8 cellular contexts compared by ENCODE assay signal in the genomic region with DNA sequence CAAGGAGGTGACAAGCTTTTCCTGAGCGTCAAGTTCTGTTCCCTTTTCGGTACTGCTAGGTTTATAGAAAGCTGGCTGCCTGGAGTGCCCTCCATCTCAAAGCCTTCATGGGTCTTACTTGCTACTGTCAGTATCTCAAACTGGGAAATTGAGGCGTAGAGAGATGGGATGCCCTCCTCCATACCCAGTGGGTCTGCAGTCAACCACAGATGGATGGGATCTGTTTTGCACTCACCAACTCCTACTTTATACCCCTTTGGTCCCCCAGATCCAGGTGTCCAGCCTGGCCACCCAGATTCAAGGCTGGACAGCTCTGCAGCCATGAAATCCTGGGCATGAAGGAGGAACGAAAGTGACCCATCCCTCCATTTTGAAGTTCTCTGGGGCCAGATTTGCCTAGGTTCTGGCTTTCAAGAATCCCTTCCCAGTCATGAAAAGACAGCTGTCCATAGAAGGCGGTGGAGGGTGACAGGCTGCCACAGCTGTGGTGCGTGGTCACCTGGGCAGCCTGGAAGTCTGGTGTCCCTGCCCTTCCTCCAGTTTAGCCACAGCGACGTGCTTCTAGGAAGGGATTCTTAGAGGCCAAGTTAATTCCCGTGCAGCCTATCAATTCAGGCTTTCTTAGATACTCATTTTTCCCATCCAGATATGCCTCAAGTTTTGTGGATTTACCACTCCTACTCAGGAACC.
DNase-seq lines count a peak whose midpoint lies in the region; FAIRE-seq and TF ChIP-seq lines count a peak whose summit lies in the region.
"Not testable (repeated sequence)": the region's sequence is repeated elsewhere in the genome, so short reads cannot be mapped to it uniquely, and the experiment has no call there.

No MANE protein-coding gene starts in this region.

- intact Hi-C loops in OCI-LY7 (cut with micrococcal nuclease; ENCODE audit: unreplicated experiment), result loop anchor here (5.0 kb wide), 3 partner anchors 104 to 329 kb away; partner anchors contain the start of genes CPD and CRLF3
- intact Hi-C loops in activated T-helper 2 cell treated with anti-CD3 and anti-CD28 coated beads, Interferon-gamma antibody, Interleukin-2, Interleukin-4, amounts not matched to agents 10 μg/mL and 5 μg/mL and 100 μg/mL, durations not matched to agents 14 hours and 24 hours and 36 hours (cut with micrococcal nuclease), result not testable (repeated sequence)

- H3K27ac Mint-ChIP-seq in activated T-helper 2 cell treated with anti-CD3 and anti-CD28 coated beads, Interferon-gamma antibody, Interleukin-2, Interleukin-4, amounts not matched to agents 10 μg/mL and 5 μg/mL and 100 μg/mL, durations not matched to agents 14 hours and 24 hours and 36 hours; progenitor cell of endocrine pancreas: not testable (repeated sequence)
- peak overlapping the region; percentile 98 for H3K27ac Mint-ChIP-seq in mesothelial cell of epicardium

- not testable (repeated sequence) for TF ChIP-seq POLR2A in GM12891 (IDR thresholded peaks at IDR 0.05; ENCODE audit: low read depth, low read length)

- H3K9me3 ChIP-seq in BLaER1 treated with 17β-estradiol and CSF1 and Interleukin-3, amounts not matched to agents 10 nM and 100 nM (replicated peaks in 1 of 11); Loucy (ENCODE audit: insufficient read depth, low read depth, low read length); OCI-LY7 (ENCODE audit: low read length); cardiac muscle cell (ENCODE audit: low read depth): not testable (repeated sequence)

- H3K9me3 Mint-ChIP-seq in activated T-helper 2 cell treated with anti-CD3 and anti-CD28 coated beads, Interferon-gamma antibody, Interleukin-2, Interleukin-4, amounts not matched to agents 10 μg/mL and 5 μg/mL and 100 μg/mL, durations not matched to agents 14 hours and 24 hours and 36 hours; mesothelial cell of epicardium; progenitor cell of endocrine pancreas (ENCODE audit: low read depth): not testable (repeated sequence)

- peaks cover 9 to 16% (median 12%) of the 10 kb centered on the region in 11 experiments for H3K27me3 ChIP-seq in BLaER1 treated with 17β-estradiol and CSF1 and Interleukin-3, amounts not matched to agents 10 nM and 100 nM
- H3K27me3 ChIP-seq in Loucy (ENCODE audit: insufficient read depth, low read length, poor library complexity, severe bottlenecking); cardiac muscle cell: not testable (repeated sequence)

- TF ChIP-seq CTCF in Loucy (conservative IDR thresholded peaks at IDR 0.05; ENCODE audit: low read length); OCI-LY7 (conservative IDR thresholded peaks at IDR 0.05; ENCODE audit: low read length); cardiac muscle cell (IDR thresholded peaks at IDR 0.05; ENCODE audit: low read depth, low read length); mesothelial cell of epicardium (IDR thresholded peaks at IDR 0.05; ENCODE audit: unreplicated experiment); progenitor cell of endocrine pancreas (IDR thresholded peaks at IDR 0.05; ENCODE audit: unreplicated experiment): not testable (repeated sequence)

- not testable (repeated sequence) for DNase-seq in GM12891 (ENCODE audit: insufficient read length, low spot score); OCI-LY7 (ENCODE audit: low spot score); activated T-helper 2 cell treated with anti-CD3 and anti-CD28 coated beads, Interferon-gamma antibody, Interleukin-2, Interleukin-4, amounts not matched to agents 10 μg/mL and 5 μg/mL and 100 μg/mL, durations not matched to agents 14 hours and 24 hours and 36 hours (ENCODE audit: low spot score); cardiac muscle cell (ENCODE audit: low read depth in 1 of 2, low spot score in 1 of 2); mesothelial cell of epicardium (ENCODE audit: low spot score in 2 of 2, unreplicated experiment in 2 of 2); progenitor cell of endocrine pancreas (ENCODE audit: low spot score, unreplicated experiment)

- not testable (repeated sequence) for H3K27ac ChIP-seq in BLaER1 treated with 17β-estradiol and CSF1 and Interleukin-3, amounts not matched to agents 10 nM and 100 nM; OCI-LY7 (ENCODE audit: low read depth, low read length, poor library complexity, severe bottlenecking)
- H3K27ac ChIP-seq in cardiac muscle cell, result peak overlapping the region; percentile 91

- not testable (repeated sequence) for H3K36me3 ChIP-seq in BLaER1 treated with 17β-estradiol and CSF1 and Interleukin-3, amounts not matched to agents 10 nM and 100 nM; Loucy (ENCODE audit: insufficient read depth, low read length); OCI-LY7 (ENCODE audit: insufficient read depth, low read length); cardiac muscle cell

- POLR2A ChIA-PET in OCI-LY7 (lab: Charles Lee), result interaction anchor here (0.8 kb wide), 1 partner anchor 10 kb away, joined by 3 read pairs; no protein-coding TSS in a partner anchor

- H3K27me3 Mint-ChIP-seq in activated T-helper 2 cell treated with anti-CD3 and anti-CD28 coated beads, Interferon-gamma antibody, Interleukin-2, Interleukin-4, amounts not matched to agents 10 μg/mL and 5 μg/mL and 100 μg/mL, durations not matched to agents 14 hours and 24 hours and 36 hours (ENCODE audit: low read depth), result peaks cover 57% of the 10 kb centered on the region
- H3K27me3 Mint-ChIP-seq in mesothelial cell of epicardium (ENCODE audit: low read depth); progenitor cell of endocrine pancreas: not testable (repeated sequence)

- peak; percentile 26 for FAIRE-seq in GM12891 (lab: Jason Lieb, UNC)

- CTCF ChIA-PET in OCI-LY7 (lab: Charles Lee; ENCODE audit: unreplicated experiment), result not testable (repeated sequence)

- peaks cover 18% of the 10 kb centered on the region for H3K4me1 Mint-ChIP-seq in activated T-helper 2 cell treated with anti-CD3 and anti-CD28 coated beads, Interferon-gamma antibody, Interleukin-2, Interleukin-4, amounts not matched to agents 10 μg/mL and 5 μg/mL and 100 μg/mL, durations not matched to agents 14 hours and 24 hours and 36 hours (ENCODE audit: low read depth)
- peaks cover 29% of the 10 kb centered on the region for H3K4me1 Mint-ChIP-seq in mesothelial cell of epicardium
- peaks cover 12% of the 10 kb centered on the region for H3K4me1 Mint-ChIP-seq in progenitor cell of endocrine pancreas (ENCODE audit: low read depth)

- H3K79me2 ChIP-seq in Loucy (ENCODE audit: insufficient read depth, low read length) (peaks cover 24% of the 10 kb centered on the region), OCI-LY7 (ENCODE audit: insufficient read depth, low read depth, low read length) (peaks cover 24% of the 10 kb centered on the region)

- peak overlapping the region; percentile 91 to 98 (median 96) for H3K4me2 ChIP-seq in BLaER1 treated with 17β-estradiol and CSF1 and Interleukin-3, amounts not matched to agents 10 nM and 100 nM
- H3K4me2 ChIP-seq in Loucy (ENCODE audit: low read depth, low read length, poor library complexity, severe bottlenecking) (peak overlapping the region; percentile 68), OCI-LY7 (ENCODE audit: low read length) (peak overlapping the region; percentile 82)

- peaks cover 2 to 27% (median 16%) of the 10 kb centered on the region in 11 experiments; a peak in 20 of 22 replicates for H4K20me1 ChIP-seq in BLaER1 treated with 17β-estradiol and CSF1 and Interleukin-3, amounts not matched to agents 10 nM and 100 nM
- H4K20me1 ChIP-seq in Loucy (ENCODE audit: insufficient read depth, low read length, poor library complexity, severe bottlenecking), result peaks cover 12% of the 10 kb centered on the region
- H4K20me1 ChIP-seq in OCI-LY7 (ENCODE audit: insufficient read depth, low read length), result not testable (repeated sequence)

- peak overlapping the region in 8 of 10 experiments; percentile 58 to 98 (median 92); a peak in 8 of 20 replicates for H3K4me3 ChIP-seq in BLaER1 treated with 17β-estradiol and CSF1 and Interleukin-3, amounts not matched to agents 10 nM and 100 nM
- H3K4me3 ChIP-seq in Loucy (ENCODE audit: low read length, poor library complexity, severe bottlenecking), result peak overlapping the region; percentile 98
- peak overlapping the region; percentile 96 for H3K4me3 ChIP-seq in OCI-LY7 (ENCODE audit: low read depth, low read length, poor library complexity, severe bottlenecking)
- peak overlapping the region; percentile 71 for H3K4me3 ChIP-seq in cardiac muscle cell

- peak overlapping the region; percentile 17 for H3K4me3 Mint-ChIP-seq in activated T-helper 2 cell treated with anti-CD3 and anti-CD28 coated beads, Interferon-gamma antibody, Interleukin-2, Interleukin-4, amounts not matched to agents 10 μg/mL and 5 μg/mL and 100 μg/mL, durations not matched to agents 14 hours and 24 hours and 36 hours (ENCODE audit: low read depth)
- H3K4me3 Mint-ChIP-seq in mesothelial cell of epicardium (peak overlapping the region; percentile 87), progenitor cell of endocrine pancreas (ENCODE audit: low read depth) (peak overlapping the region; percentile 87)

- H2AFZ ChIP-seq in Loucy (ENCODE audit: low read length); OCI-LY7 (ENCODE audit: low read length): not testable (repeated sequence)

- not testable (repeated sequence) for H3K9me2 ChIP-seq in Loucy (replicated peaks; ENCODE audit: low read depth, low read length); OCI-LY7 (ENCODE audit: insufficient read depth, low read length)

- H3K36me3 Mint-ChIP-seq in activated T-helper 2 cell treated with anti-CD3 and anti-CD28 coated beads, Interferon-gamma antibody, Interleukin-2, Interleukin-4, amounts not matched to agents 10 μg/mL and 5 μg/mL and 100 μg/mL, durations not matched to agents 14 hours and 24 hours and 36 hours (ENCODE audit: low read depth); mesothelial cell of epicardium; progenitor cell of endocrine pancreas (ENCODE audit: insufficient read depth): not testable (repeated sequence)

- BruUV-seq in OCI-LY7 (replicated peaks; lab: Mats Ljungman, UMichigan), result TSS peak; percentile 34

- H3F3A ChIP-seq in Loucy (ENCODE audit: low read depth), result not testable (repeated sequence)

- H3K9ac ChIP-seq in BLaER1 treated with 17β-estradiol and CSF1 and Interleukin-3, amounts not matched to agents 10 nM and 100 nM, result peak overlapping the region in 5 of 11 experiments; percentile 22 to 89 (median 87); a peak in 5 of 22 replicates
- H3K9ac ChIP-seq in Loucy (ENCODE audit: low read depth, low read length, poor library complexity, severe bottlenecking), result peak overlapping the region; percentile 79

- H3K4me1 ChIP-seq in BLaER1 treated with 17β-estradiol and CSF1 and Interleukin-3, amounts not matched to agents 10 nM and 100 nM, result peaks cover 34 to 43% (median 41%) of the 10 kb centered on the region in 10 experiments
- H3K4me1 ChIP-seq in Loucy (ENCODE audit: insufficient read depth, low read length, poor library complexity, severe bottlenecking), result peaks cover 24% of the 10 kb centered on the region
- H3K4me1 ChIP-seq in OCI-LY7 (ENCODE audit: insufficient read depth, low read length, poor library complexity, severe bottlenecking), result peaks cover 27% of the 10 kb centered on the region
- H3K4me1 ChIP-seq in cardiac muscle cell (ENCODE audit: low read depth), result not testable (repeated sequence)

Comparison
In these comparisons a context has a peak if more than half of its experiments do, and no peak if none do; other contexts are left out.
1. H3K4me3 Mint-ChIP-seq: peak in every context shown above with its lines; median percentile 87 in mesothelial cell of epicardium; 87 in progenitor cell of endocrine pancreas; 17 in activated T-helper 2 cell treated with anti-CD3 and anti-CD28 coated beads, Interferon-gamma antibody, Interleukin-2, Interleukin-4, amounts not matched to agents 10 μg/mL and 5 μg/mL and 100 μg/mL, durations not matched to agents 14 hours and 24 hours and 36 hours.